ENCODE assay signal across 1 cellular context in genomic region chr3:42500909-42501308, GRCh38.
A peak's percentile ranks its signal among the peaks of the same experiment; 100 is the strongest.
TF ChIP-seq lines count a peak whose summit lies in the region.

No MANE protein-coding gene starts in this region.

TF ChIP-seq in H1, 55 proteins besides CTCF, POLR2A, EP300 and RAD21:
- TF ChIP-seq SAP30 (IDR thresholded peaks at IDR 0.05; ENCODE audit: insufficient read depth, insufficient replicate concordance, low read length), result no peak
- TF ChIP-seq ASH2L (IDR thresholded peaks at IDR 0.05; ENCODE audit: low read length), result peak; percentile 16
- peak; percentile 78 for TF ChIP-seq EGR1 (IDR thresholded peaks at IDR 0.05; ENCODE audit: borderline replicate concordance, low read depth, low read length)
- TF ChIP-seq RNF2 (IDR thresholded peaks at IDR 0.05; ENCODE audit: borderline replicate concordance, low read depth, low read length, missing control alignments, poor library complexity, severe bottlenecking), result peak; percentile 13
- TF ChIP-seq HDAC6 (IDR thresholded peaks at IDR 0.05; ENCODE audit: low read depth, low read length), result no peak
- TF ChIP-seq RBBP5 (IDR thresholded peaks at IDR 0.05; ENCODE audit: borderline replicate concordance, low read depth, low read length), result no peak
- no peak for TF ChIP-seq YY1 (IDR thresholded peaks at IDR 0.05; ENCODE audit: low read depth, low read length)
- TF ChIP-seq MAFK (IDR thresholded peaks at IDR 0.05; ENCODE audit: low read depth, low read length), result no peak
- no peak for TF ChIP-seq SIX5 (IDR thresholded peaks at IDR 0.05; ENCODE audit: low read depth, low read length)
